11 cellular contexts compared by ENCODE assay signal in genomic region chr2:158686166-158686792, GRCh38.
DNase-seq lines count a peak whose midpoint lies in the region; ATAC-seq and TF ChIP-seq lines count a peak whose summit lies in the region.
"Had no signal": no experiment of that assay in that cellular context is flagged by ENCODE, and none has a peak within 500 bp of the region (broad histone marks: within the 10 kb centered on the region; RNA-seq: fewer than 3 reads in every experiment).

No MANE protein-coding gene starts in this region.

- TF ChIP-seq CTCF in Caco-2 (IDR thresholded peaks at IDR 0.05; ENCODE audit: insufficient read depth in 1 of 2, low read depth in 1 of 2, low read length in 1 of 2, severe bottlenecking in 1 of 2, unreplicated experiment in 1 of 2) (no peak), body of pancreas (IDR thresholded peaks at IDR 0.05) (no peak)

- TSS peak; percentile 9 for BruUV-seq in Caco-2 (replicated peaks; lab: Mats Ljungman, UMichigan)

- WGBS in body of pancreas, 2 donors, result 50 to 51% methylated on average over 11 to 12 of the region's 12 CpGs

- intact Hi-C loops in Caco-2 (cut with micrococcal nuclease; ENCODE audit: unreplicated experiment) (loop anchor here (5.0 kb wide), 1 partner anchor 61 kb away; no protein-coding TSS in a partner anchor), Right ventricle myocardium superior (cut with DNase I) (no loop called here), body of pancreas (cut with DNase I) (no loop called here)
- intact Hi-C loops in activated T-helper 1 cell treated with anti-CD3 and anti-CD28 coated beads, Interleukin-12 subunit alpha, Interleukin-12 subunit beta, Interleukin-2, Interleukin-4 antibody, amounts not matched to agents 30 ng/mL and 10 ng/mL and 1 ng/mL, durations not matched to agents 14 hours and 24 hours and 36 hours (cut with micrococcal nuclease), result no loop called here

- H3K9me3 ChIP-seq in Caco-2 (no peaks in the 10 kb centered on the region), body of pancreas (no peaks in the 10 kb centered on the region)
- H3K9me3 ChIP-seq: BE2C had no signal

- H3K27ac Mint-ChIP-seq in Caco-2 (ENCODE audit: unreplicated experiment), result no peak overlapping the region
- no peak overlapping the region for H3K27ac Mint-ChIP-seq in activated T-helper 1 cell treated with anti-CD3 and anti-CD28 coated beads, Interleukin-12 subunit alpha, Interleukin-12 subunit beta, Interleukin-2, Interleukin-4 antibody, amounts not matched to agents 30 ng/mL and 10 ng/mL and 1 ng/mL, durations not matched to agents 14 hours and 24 hours and 36 hours
- H3K27ac Mint-ChIP-seq: activated naive CD8-positive, alpha-beta T cell had no signal

- no peak for TF ChIP-seq POLR2A in body of pancreas (IDR thresholded peaks at IDR 0.05)

- ATAC-seq in Right ventricle myocardium superior (ENCODE audit: poor library complexity) (peak; percentile 58), GM19035 (IDR thresholded peaks at IDR 0.05; ENCODE audit: unreplicated experiment) (no peak), GM19395 (IDR thresholded peaks at IDR 0.05; ENCODE audit: unreplicated experiment) (no peak), body of pancreas (no peak)

- H3K4me3 ChIP-seq in Caco-2 (ENCODE audit: low read depth, low read length), result no peak overlapping the region
- H3K4me3 ChIP-seq in body of pancreas, result no peak overlapping the region

- H3K4me1 ChIP-seq in Caco-2 (no peaks in the 10 kb centered on the region), body of pancreas (no peaks in the 10 kb centered on the region)
- H3K4me1 ChIP-seq: BE2C had no signal

- H3K27me3 ChIP-seq in Caco-2 (replicated peaks; ENCODE audit: control insufficient read depth, insufficient read depth, low read length) (no peaks in the 10 kb centered on the region), body of pancreas (no peaks in the 10 kb centered on the region)
- H3K27me3 ChIP-seq: BE2C had no signal

- H3K27ac ChIP-seq in body of pancreas, result no peak overlapping the region

- CTCF ChIA-PET in Caco-2 (lab: Charles Lee), result interaction anchor here (0.8 kb wide), 1 partner anchor 59 kb away, joined by 4 read pairs; no protein-coding TSS in a partner anchor

- H3K4me3 Mint-ChIP-seq in Caco-2 (ENCODE audit: unreplicated experiment), result no peak overlapping the region
- H3K4me3 Mint-ChIP-seq in activated T-helper 1 cell treated with anti-CD3 and anti-CD28 coated beads, Interleukin-12 subunit alpha, Interleukin-12 subunit beta, Interleukin-2, Interleukin-4 antibody, amounts not matched to agents 30 ng/mL and 10 ng/mL and 1 ng/mL, durations not matched to agents 14 hours and 24 hours and 36 hours, result no peak overlapping the region
- H3K4me3 Mint-ChIP-seq: activated naive CD8-positive, alpha-beta T cell had no signal

- DNase-seq in Caco-2 (no peak), amygdala (lab: John Stamatoyannopoulos, UW) (peak in 53 of 56 donors; percentile 9 to 89 (median 60)), Right ventricle myocardium superior (no peak), nucleus accumbens (lab: John Stamatoyannopoulos, UW) (peak in 52 of 56 donors; percentile 19 to 87 (median 67)), body of pancreas (no peak)
- no peak for DNase-seq in activated T-helper 1 cell treated with anti-CD3 and anti-CD28 coated beads, Interleukin-12 subunit alpha, Interleukin-12 subunit beta, Interleukin-2, Interleukin-4 antibody, amounts not matched to agents 30 ng/mL and 10 ng/mL and 1 ng/mL, durations not matched to agents 14 hours and 24 hours and 36 hours (ENCODE audit: low spot score)
- DNase-seq: BE2C; effector CD8-positive, alpha-beta T cell had no signal

- peaks cover 10% of the 10 kb centered on the region for H3K36me3 Mint-ChIP-seq in Caco-2 (ENCODE audit: insufficient read depth, unreplicated experiment)
- no peaks in the 10 kb centered on the region for H3K36me3 Mint-ChIP-seq in activated T-helper 1 cell treated with anti-CD3 and anti-CD28 coated beads, Interleukin-12 subunit alpha, Interleukin-12 subunit beta, Interleukin-2, Interleukin-4 antibody, amounts not matched to agents 30 ng/mL and 10 ng/mL and 1 ng/mL, durations not matched to agents 14 hours and 24 hours and 36 hours (ENCODE audit: low read depth)
- H3K36me3 Mint-ChIP-seq: activated naive CD8-positive, alpha-beta T cell had no signal

- no peaks in the 10 kb centered on the region for H3K27me3 Mint-ChIP-seq in Caco-2 (ENCODE audit: insufficient read depth, unreplicated experiment)
- peaks cover 3% of the 10 kb centered on the region for H3K27me3 Mint-ChIP-seq in activated T-helper 1 cell treated with anti-CD3 and anti-CD28 coated beads, Interleukin-12 subunit alpha, Interleukin-12 subunit beta, Interleukin-2, Interleukin-4 antibody, amounts not matched to agents 30 ng/mL and 10 ng/mL and 1 ng/mL, durations not matched to agents 14 hours and 24 hours and 36 hours (ENCODE audit: insufficient read depth)

- POLR2A ChIA-PET in Caco-2 (lab: Charles Lee), result no interaction called here

- no peaks in the 10 kb centered on the region for H3K4me1 Mint-ChIP-seq in Caco-2 (ENCODE audit: low read depth, unreplicated experiment)
- no peaks in the 10 kb centered on the region for H3K4me1 Mint-ChIP-seq in activated T-helper 1 cell treated with anti-CD3 and anti-CD28 coated beads, Interleukin-12 subunit alpha, Interleukin-12 subunit beta, Interleukin-2, Interleukin-4 antibody, amounts not matched to agents 30 ng/mL and 10 ng/mL and 1 ng/mL, durations not matched to agents 14 hours and 24 hours and 36 hours (ENCODE audit: low read depth)

- H3K36me3 ChIP-seq in Caco-2 (ENCODE audit: control insufficient read depth, insufficient read depth, low read length) (no peaks in the 10 kb centered on the region), body of pancreas (replicated peaks in 1 of 2; ENCODE audit: insufficient read depth in 1 of 2, low read depth in 2 of 2) (no peaks in the 10 kb centered on the region)
- H3K36me3 ChIP-seq: BE2C had no signal

- no peaks in the 10 kb centered on the region for H3K9me3 Mint-ChIP-seq in Caco-2 (ENCODE audit: unreplicated experiment)
- no peaks in the 10 kb centered on the region for H3K9me3 Mint-ChIP-seq in activated T-helper 1 cell treated with anti-CD3 and anti-CD28 coated beads, Interleukin-12 subunit alpha, Interleukin-12 subunit beta, Interleukin-2, Interleukin-4 antibody, amounts not matched to agents 30 ng/mL and 10 ng/mL and 1 ng/mL, durations not matched to agents 14 hours and 24 hours and 36 hours

Comparison
In these comparisons a context has a peak if more than half of its experiments do, and no peak if none do; other contexts are left out.
1. DNase-seq: peak in amygdala (53 of 56) and nucleus accumbens (52 of 56); none in Caco-2 (0 of 2), Right ventricle myocardium superior (single experiment), activated T-helper 1 cell treated with anti-CD3 and anti-CD28 coated beads, Interleukin-12 subunit alpha, Interleukin-12 subunit beta, Interleukin-2, Interleukin-4 antibody, amounts not matched to agents 30 ng/mL and 10 ng/mL and 1 ng/mL, durations not matched to agents 14 hours and 24 hours and 36 hours (single experiment) and body of pancreas (0 of 4).